In genomic region chr1:24762133-24762676, GRCh38 we compare ENCODE assay signal across 11 cellular contexts. TPM values are rescaled to one million over a fixed set of nuclear protein-coding genes. Genes with fewer than 3 reads are reported as not detected.
DNase-seq lines count a peak whose midpoint lies in the region; TF ChIP-seq lines count a peak whose summit lies in the region.
"Had no signal": no experiment of that assay in that cellular context is flagged by ENCODE, and none has a peak within 500 bp of the region (broad histone marks: within the 10 kb centered on the region; RNA-seq: fewer than 3 reads in every experiment).

No MANE protein-coding gene starts in this region.

- H3K9me3 ChIP-seq in HEK293 (ENCODE audit: control insufficient read depth, insufficient read depth, low read depth, low read length), result no peaks in the 10 kb centered on the region
- no peaks in the 10 kb centered on the region for H3K9me3 ChIP-seq in skeletal muscle tissue (ENCODE audit: control insufficient read depth in 3 of 3, low read length in 3 of 3)

- no peak overlapping the region for H3K9ac ChIP-seq in skeletal muscle tissue (ENCODE audit: low read depth in 1 of 3, low read length in 3 of 3)

- H3K27ac ChIP-seq in HEK293 (ENCODE audit: extremely low read depth, low read depth, low read length), result no peak overlapping the region
- H3K27ac ChIP-seq in skeletal muscle tissue (ENCODE audit: low read depth, low read length), result peak overlapping the region; percentile 18

- H3K36me3 ChIP-seq in HEK293 (ENCODE audit: control insufficient read depth in 2 of 2, insufficient read depth in 1 of 2, low read length in 2 of 2) (peaks cover 0 to 1% of the 10 kb centered on the region in 2 experiments; a peak in 1 of 3 replicates), skeletal muscle tissue (ENCODE audit: control insufficient read depth in 3 of 3, insufficient read depth in 3 of 3, low read length in 3 of 3) (no peaks in the 10 kb centered on the region), H7 (replicated peaks; ENCODE audit: control insufficient read depth, insufficient read depth, low read length) (no peaks in the 10 kb centered on the region)

- H3K4me1 ChIP-seq in HEK293 (ENCODE audit: control insufficient read depth, insufficient read depth, low read length) (peaks cover 8% of the 10 kb centered on the region), skeletal muscle tissue (ENCODE audit: control insufficient read depth in 3 of 3, insufficient read depth in 3 of 3, low read length in 3 of 3) (peaks cover 0 to 2% (median 0%) of the 10 kb centered on the region in 3 donors)

- H3K27me3 ChIP-seq in skeletal muscle tissue (ENCODE audit: control insufficient read depth in 3 of 3, insufficient read depth in 3 of 3, low read length in 3 of 3) (no peaks in the 10 kb centered on the region), H7 (ENCODE audit: control insufficient read depth, insufficient read depth, low read length) (no peaks in the 10 kb centered on the region)

- no peak for TF ChIP-seq CTCF in HEK293 (tag by site-specific recombination; IDR thresholded peaks at IDR 0.05)

- DNase-seq in SKM-1 (lab: John Stamatoyannopoulos, UW; ENCODE audit: unreplicated experiment) (peak; percentile 69), fibroblast of peridontal ligament (ENCODE audit: extremely low read depth) (peak; percentile 37), NCI-H2107 treated with DMSO at 0.1 percent for 48 hours (lab: John Stamatoyannopoulos, UW; ENCODE audit: unreplicated experiment) (no peak), COLO668 (lab: John Stamatoyannopoulos, UW; ENCODE audit: unreplicated experiment) (no peak), H7 (no peak)
- DNase-seq in activated CD4-positive, alpha-beta T cell treated with anti-CD3 and anti-CD28 coated beads for 48 hours, result no peak
- DNase-seq: activated CD8-positive, alpha-beta memory T cell treated with anti-CD3 and anti-CD28 coated beads, Interleukin-2, amount 50 U/mL, for 4 hours; CD4-positive, alpha-beta memory T cell; left cardiac atrium had no signal

- H3K4me3 ChIP-seq in HEK293 (ENCODE audit: low read depth, low read length) (no peak overlapping the region), skeletal muscle tissue (ENCODE audit: low read length in 3 of 3) (no peak overlapping the region), H7 (ENCODE audit: insufficient read depth, low read depth, low read length) (no peak overlapping the region)

- CTCF ChIA-PET in HEK293 (lab: Yijun Ruan, JAX), result interaction anchor here (0.6 to 4.0 kb wide), 8 partner anchors 13 to 168 kb away, joined by 3 to 21 read pairs (median 3); no protein-coding TSS in a partner anchor

- POLR2A ChIA-PET in HEK293 (lab: Yijun Ruan, JAX), result interaction anchor here (0.9 to 5.0 kb wide), 3 partner anchors 10 to 17 kb away, joined by 3 to 21 read pairs (median 3); partner anchors contain the start of gene CLIC4

TF ChIP-seq in HEK293, 187 proteins besides CTCF, POLR2A, EP300 and RAD21 (continues in another document):
- TF ChIP-seq GLIS1 (tag by site-specific recombination; IDR thresholded peaks at IDR 0.05) (no peak), ZNF658 (tag by site-specific recombination; IDR thresholded peaks at IDR 0.05) (no peak), ZBTB8A (tag by site-specific recombination; IDR thresholded peaks at IDR 0.05) (no peak), ZNF175 (tag by site-specific recombination; IDR thresholded peaks at IDR 0.05) (no peak), ZNF16 (tag by site-specific recombination; IDR thresholded peaks at IDR 0.05; ENCODE audit: low read depth) (no peak), AEBP2 (tag by site-specific recombination; IDR thresholded peaks at IDR 0.05; ENCODE audit: borderline replicate concordance) (no peak), ZNF488 (tag by site-specific recombination; IDR thresholded peaks at IDR 0.05) (no peak), SP2 (tag by site-specific recombination; IDR thresholded peaks at IDR 0.05) (no peak), ZBTB1 (tag by site-specific recombination; IDR thresholded peaks at IDR 0.05) (no peak), ZNF18 (tag by site-specific recombination; IDR thresholded peaks at IDR 0.05) (no peak), ZNF138 (tag by site-specific recombination; IDR thresholded peaks at IDR 0.05; ENCODE audit: borderline replicate concordance) (no peak), REST (tag by site-specific recombination; IDR thresholded peaks at IDR 0.05) (no peak), ZNF530 (tag by site-specific recombination; IDR thresholded peaks at IDR 0.05; ENCODE audit: low read depth) (no peak), ZNF202 (tag by site-specific recombination; IDR thresholded peaks at IDR 0.05; ENCODE audit: borderline replicate concordance) (no peak), ZNF792 (tag by site-specific recombination; IDR thresholded peaks at IDR 0.05) (no peak), ZNF707 (tag by site-specific recombination; IDR thresholded peaks at IDR 0.05) (no peak), ZNF169 (tag by site-specific recombination; IDR thresholded peaks at IDR 0.05) (no peak), GFI1B (tag by site-specific recombination; IDR thresholded peaks at IDR 0.05) (no peak), ZNF350 (tag by site-specific recombination; IDR thresholded peaks at IDR 0.05) (no peak)

RNA-seq across cellular contexts. Expression of gene CLIC4, which starts 17.0 kb away (rescaled TPM):
- 99.2 TPM for total RNA-seq in skeletal muscle tissue
- 243 and 293 TPM in 2 replicates for total RNA-seq in H7 (2014; rRNA removed; shearing (Covaris generic))

Comparison
In these comparisons a context has a peak if more than half of its experiments do, and no peak if none do; other contexts are left out.
1. DNase-seq: peak in SKM-1 (single experiment) and fibroblast of peridontal ligament (single experiment); none in NCI-H2107 treated with DMSO at 0.1 percent for 48 hours (single experiment), COLO668 (single experiment), H7 (single experiment) and activated CD4-positive, alpha-beta T cell treated with anti-CD3 and anti-CD28 coated beads for 48 hours (single experiment).